ENCODE assay signal across 1 cellular context in the genomic region with DNA sequence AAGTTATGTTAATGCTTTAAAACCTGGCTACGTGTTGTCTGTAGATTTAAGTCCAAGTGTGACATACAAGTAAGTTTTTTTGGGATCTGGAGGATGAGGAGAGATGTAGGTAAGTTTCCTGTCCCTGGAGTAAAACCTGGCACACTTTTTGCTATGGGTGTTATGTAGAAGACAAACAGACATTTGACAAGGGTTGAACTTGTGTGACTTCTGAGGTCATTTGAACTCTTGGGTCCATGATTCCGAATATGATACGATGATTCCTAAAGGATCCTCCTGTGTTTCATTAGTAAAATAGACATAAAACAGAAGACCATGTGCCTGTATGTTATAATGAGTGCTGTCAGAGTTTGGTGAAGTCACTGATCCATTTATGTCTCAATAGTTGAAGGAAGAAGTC.
TF ChIP-seq lines count a peak whose summit lies in the region.

No MANE protein-coding gene starts in this region.

TF ChIP-seq in IMR-90, 13 proteins besides CTCF, POLR2A, EP300 and RAD21 (continued from another document):
- no peak for TF ChIP-seq CEBPB (IDR thresholded peaks at IDR 0.05; ENCODE audit: low read depth, low read length)
- TF ChIP-seq, protein P1, sequence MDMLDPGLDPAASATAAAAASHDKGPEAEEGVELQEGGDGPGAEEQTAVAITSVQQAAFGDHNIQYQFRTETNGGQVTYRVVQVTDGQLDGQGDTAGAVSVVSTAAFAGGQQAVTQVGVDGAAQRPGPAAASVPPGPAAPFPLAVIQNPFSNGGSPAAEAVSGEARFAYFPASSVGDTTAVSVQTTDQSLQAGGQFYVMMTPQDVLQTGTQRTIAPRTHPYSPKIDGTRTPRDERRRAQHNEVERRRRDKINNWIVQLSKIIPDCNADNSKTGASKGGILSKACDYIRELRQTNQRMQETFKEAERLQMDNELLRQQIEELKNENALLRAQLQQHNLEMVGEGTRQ (IDR thresholded peaks at IDR 0.05; ENCODE audit: low read depth, low read length), result no peak
